ENCODE assay signal across 11 cellular contexts in genomic region chr14:91356218-91356763, GRCh38.
A peak's percentile ranks its signal among the peaks of the same experiment; 100 is the strongest.
DNase-seq lines count a peak whose midpoint lies in the region; ATAC-seq, FAIRE-seq and TF ChIP-seq lines count a peak whose summit lies in the region.
"Had no signal": no experiment of that assay in that cellular context is flagged by ENCODE, and none has a peak within 500 bp of the region (broad histone marks: within the 10 kb centered on the region; RNA-seq: fewer than 3 reads in every experiment).

No MANE protein-coding gene starts in this region.

- no peaks in the 10 kb centered on the region for H3K27me3 Mint-ChIP-seq in activated naive CD4-positive, alpha-beta T cell treated with anti-CD3 and anti-CD28 coated beads, Interleukin-2, amount 10 ng/mL, durations not matched to agents 7 days and 5 days
- H3K27me3 Mint-ChIP-seq in activated naive CD8-positive, alpha-beta T cell treated with anti-CD3 and anti-CD28 coated beads for 36 hours, result no peaks in the 10 kb centered on the region
- no peaks in the 10 kb centered on the region for H3K27me3 Mint-ChIP-seq in stimulated activated naive CD8-positive, alpha-beta T cell treated with anti-CD3 and anti-CD28 coated beads, Interleukin-15, amount 100 ng/mL, for 72 hours

- peak overlapping the region; percentile 81 for H3K27ac Mint-ChIP-seq in activated naive CD4-positive, alpha-beta T cell treated with anti-CD3 and anti-CD28 coated beads, Interleukin-2, amount 10 ng/mL, durations not matched to agents 7 days and 5 days
- H3K27ac Mint-ChIP-seq in activated naive CD8-positive, alpha-beta T cell treated with anti-CD3 and anti-CD28 coated beads for 36 hours, result peak overlapping the region; percentile 83
- no peak overlapping the region for H3K27ac Mint-ChIP-seq in stimulated activated naive CD8-positive, alpha-beta T cell treated with anti-CD3 and anti-CD28 coated beads, Interleukin-15, amount 100 ng/mL, for 72 hours

- no peak for TF ChIP-seq POLR2A in GM12891 (IDR thresholded peaks at IDR 0.05; ENCODE audit: low read depth, low read length)

- H3K9me3 Mint-ChIP-seq in activated naive CD4-positive, alpha-beta T cell treated with anti-CD3 and anti-CD28 coated beads, Interleukin-2, amount 10 ng/mL, durations not matched to agents 7 days and 5 days, result no peaks in the 10 kb centered on the region
- H3K9me3 Mint-ChIP-seq in activated naive CD8-positive, alpha-beta T cell treated with anti-CD3 and anti-CD28 coated beads for 36 hours, result no peaks in the 10 kb centered on the region
- H3K9me3 Mint-ChIP-seq in stimulated activated naive CD8-positive, alpha-beta T cell treated with anti-CD3 and anti-CD28 coated beads, Interleukin-15, amount 100 ng/mL, for 72 hours, result no peaks in the 10 kb centered on the region

- H3K36me3 Mint-ChIP-seq in activated naive CD4-positive, alpha-beta T cell treated with anti-CD3 and anti-CD28 coated beads, Interleukin-2, amount 10 ng/mL, durations not matched to agents 7 days and 5 days, result peaks cover 52% of the 10 kb centered on the region
- H3K36me3 Mint-ChIP-seq in activated naive CD8-positive, alpha-beta T cell treated with anti-CD3 and anti-CD28 coated beads for 36 hours, result peaks cover 28% of the 10 kb centered on the region

- ATAC-seq in HG03354 (IDR thresholded peaks at IDR 0.05; ENCODE audit: poor library complexity, severe bottlenecking, unreplicated experiment), result peak; percentile 43
- ATAC-seq in stimulated activated naive CD8-positive, alpha-beta T cell treated with anti-CD3 and anti-CD28 coated beads, Interleukin-15, amount 100 ng/mL, for 72 hours, result no peak

- peak overlapping the region; percentile 49 for H3K4me3 Mint-ChIP-seq in activated naive CD4-positive, alpha-beta T cell treated with anti-CD3 and anti-CD28 coated beads, Interleukin-2, amount 10 ng/mL, durations not matched to agents 7 days and 5 days
- peak overlapping the region; percentile 65 for H3K4me3 Mint-ChIP-seq in activated naive CD8-positive, alpha-beta T cell treated with anti-CD3 and anti-CD28 coated beads for 36 hours
- H3K4me3 Mint-ChIP-seq in stimulated activated naive CD8-positive, alpha-beta T cell treated with anti-CD3 and anti-CD28 coated beads, Interleukin-15, amount 100 ng/mL, for 72 hours, result peak overlapping the region; percentile 77 to 84

- no peak for FAIRE-seq in GM12891 (lab: Jason Lieb, UNC)
- FAIRE-seq: bronchial epithelial cell had no signal

- peaks cover 72% of the 10 kb centered on the region for H3K4me1 Mint-ChIP-seq in activated naive CD4-positive, alpha-beta T cell treated with anti-CD3 and anti-CD28 coated beads, Interleukin-2, amount 10 ng/mL, durations not matched to agents 7 days and 5 days
- H3K4me1 Mint-ChIP-seq in activated naive CD8-positive, alpha-beta T cell treated with anti-CD3 and anti-CD28 coated beads for 36 hours, result peaks cover 83% of the 10 kb centered on the region
- H3K4me1 Mint-ChIP-seq in stimulated activated naive CD8-positive, alpha-beta T cell treated with anti-CD3 and anti-CD28 coated beads, Interleukin-15, amount 100 ng/mL, for 72 hours, result peaks cover 97% of the 10 kb centered on the region

- CTCF ChIA-PET in activated naive CD4-positive, alpha-beta T cell treated with anti-CD3 and anti-CD28 coated beads, Interleukin-2, amount 10 ng/mL, durations not matched to agents 7 days and 5 days (lab: Charles Lee), result interaction anchor here (1.1 to 4.8 kb wide), 3 partner anchors 16 to 49 kb away, joined by 3 to 40 read pairs (median 6); no protein-coding TSS in a partner anchor

- DNase-seq in activated naive CD4-positive, alpha-beta T cell treated with anti-CD3 and anti-CD28 coated beads, Interleukin-2, amount 10 ng/mL, durations not matched to agents 7 days and 5 days, result no peak
- no peak for DNase-seq in activated naive CD4-positive, alpha-beta T cell treated with anti-CD3 and anti-CD28 coated beads, Interleukin-2, amount 50 U/mL, for 16 hours
- no peak for DNase-seq in activated naive CD8-positive, alpha-beta T cell treated with anti-CD3 and anti-CD28 coated beads for 36 hours
- no peak for DNase-seq in stimulated activated naive CD8-positive, alpha-beta T cell treated with anti-CD3 and anti-CD28 coated beads, Interleukin-15, amount 100 ng/mL, for 72 hours
- DNase-seq in AG20443 (ENCODE audit: low spot score) (no peak), GM12891 (ENCODE audit: insufficient read length, low spot score) (no peak), medulla oblongata (ENCODE audit: extremely low spot score) (no peak)
- DNase-seq: GDM1, IMR-90 had no signal

TF ChIP-seq in GM12891, 5 proteins besides CTCF, POLR2A, EP300 and RAD21:
- TF ChIP-seq POU2F2 (IDR thresholded peaks at IDR 0.05; ENCODE audit: low read depth, low read length) (no peak), PAX5 (IDR thresholded peaks at IDR 0.05; ENCODE audit: insufficient read depth, low read length, severe bottlenecking) (no peak), POLR2AphosphoS5 (IDR thresholded peaks at IDR 0.05; ENCODE audit: low read depth, low read length) (no peak), TAF1 (IDR thresholded peaks at IDR 0.05; ENCODE audit: low read depth, low read length) (no peak), SPI1 (IDR thresholded peaks at IDR 0.05; ENCODE audit: low read depth, low read length) (no peak)

Comparison
In these comparisons a context has a peak if more than half of its experiments do, and no peak if none do; other contexts are left out.
1. H3K27ac Mint-ChIP-seq: peak in activated naive CD4-positive, alpha-beta T cell treated with anti-CD3 and anti-CD28 coated beads, Interleukin-2, amount 10 ng/mL, durations not matched to agents 7 days and 5 days (single experiment) and activated naive CD8-positive, alpha-beta T cell treated with anti-CD3 and anti-CD28 coated beads for 36 hours (single experiment); none in stimulated activated naive CD8-positive, alpha-beta T cell treated with anti-CD3 and anti-CD28 coated beads, Interleukin-15, amount 100 ng/mL, for 72 hours (0 of 2).
2. Peak in every context shown above with its lines, with median percentiles within 50 percentile points of each other: H3K4me3 Mint-ChIP-seq.